ENCODE assay signal across 8 cellular contexts in genomic region chr17:43125133-43125966, GRCh38. TPM values are rescaled to one million over a fixed set of nuclear protein-coding genes. Genes with fewer than 3 reads are reported as not detected.
DNase-seq lines count a peak whose midpoint lies in the region; ATAC-seq and TF ChIP-seq lines count a peak whose summit lies in the region.

TSS of gene BRCA1 (minus strand) at chr17:43125364. CDS start at chr17:43124096, 1,268 bp downstream.

- no peaks in the 10 kb centered on the region for H3K27me3 ChIP-seq in kidney epithelial cell (ENCODE audit: control insufficient read depth, insufficient read depth, low read length)

- no peaks in the 10 kb centered on the region for H3K36me3 ChIP-seq in kidney epithelial cell (ENCODE audit: control insufficient read depth, insufficient read depth, low read length)

- ATAC-seq in HG03432 (IDR thresholded peaks at IDR 0.05; ENCODE audit: unreplicated experiment): peak; percentile 97

- no peak for TF ChIP-seq CTCF in choroid plexus epithelial cell (conservative IDR thresholded peaks at IDR 0.05; ENCODE audit: low read depth, low read length)
- TF ChIP-seq CTCF in kidney epithelial cell (IDR thresholded peaks at IDR 0.05; ENCODE audit: insufficient read depth, low read length, poor library complexity, severe bottlenecking): no peak

- TF ChIP-seq POLR2A in GM19099 (IDR thresholded peaks at IDR 0.05; ENCODE audit: extremely low read depth, insufficient read length, low read depth): peak; percentile 75

- DNase-seq in AG20443 (ENCODE audit: low spot score) (peak; percentile 98), NCI-H510A (lab: John Stamatoyannopoulos, UW) (peak; percentile 99), choroid plexus epithelial cell (ENCODE audit: low read depth) (peak; percentile 99), kidney epithelial cell (ENCODE audit: low read depth) (peak; percentile 99)
- DNase-seq in activated CD4-positive, alpha-beta T cell treated with anti-CD3 and anti-CD28 coated beads for 1 hour: peak; percentile 86
- DNase-seq in stimulated activated CD4-positive, alpha-beta T cell treated with anti-CD3 and anti-CD28 coated beads, Interleukin-15, amount 100 ng/mL, for 48 hours (ENCODE audit: low read depth in 2 of 2): peak; percentile 90 to 92

- peak within 1 kb of the TSS; percentile 85 for H3K4me3 ChIP-seq in choroid plexus epithelial cell (ENCODE audit: low read depth, low read length)
- H3K4me3 ChIP-seq in kidney epithelial cell (ENCODE audit: low read depth, low read length): peak within 1 kb of the TSS; percentile 86

RNA-seq across cellular contexts. Expression of gene BRCA1, which starts in this region (rescaled TPM):
- total RNA-seq in kidney epithelial cell: 9.3 and 11.4 TPM in 2 replicates

Comparison
In these comparisons a context has a peak if more than half of its experiments do, and no peak if none do; other contexts are left out.
1. Peak in every context shown above with its lines: DNase-seq, ATAC-seq and H3K4me3 ChIP-seq.